In the genomic region with DNA sequence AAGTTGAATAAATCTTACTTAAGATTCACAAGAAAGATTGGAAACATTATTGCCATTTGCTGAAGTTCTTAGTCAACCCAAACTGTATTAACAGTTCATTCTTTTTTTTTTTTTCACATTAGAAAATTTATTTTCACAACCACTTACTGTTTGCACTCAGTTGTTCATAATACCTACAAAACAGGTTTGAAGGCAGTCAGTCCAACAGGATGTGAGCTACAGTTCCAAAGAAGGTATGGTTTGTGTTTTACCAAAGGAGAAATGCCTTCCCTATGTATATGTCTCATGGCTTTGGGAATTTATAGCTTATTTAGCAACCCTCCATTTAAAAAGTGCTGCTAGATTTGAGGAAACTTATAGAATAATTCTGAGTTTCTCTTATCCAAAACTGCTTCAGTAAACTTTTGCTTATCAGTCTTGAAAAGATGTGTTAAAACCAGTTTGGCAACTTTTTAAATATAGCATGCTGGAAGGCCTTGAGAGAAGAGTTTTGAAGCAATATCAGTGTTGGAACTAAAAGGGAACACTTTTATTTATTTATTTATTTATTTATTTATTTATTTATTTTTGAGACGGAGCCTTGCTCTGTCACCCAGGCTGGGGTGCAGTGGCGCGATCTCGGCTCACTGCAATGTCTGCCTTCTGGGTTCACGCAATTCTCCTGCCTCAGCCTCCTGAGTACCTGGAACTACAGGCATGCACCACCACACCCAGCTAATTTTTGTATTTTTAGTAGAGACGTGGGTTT, we compare ENCODE assay signal across 19 cellular contexts. TPM values are rescaled to one million over a fixed set of nuclear protein-coding genes. Genes with fewer than 3 reads are reported as not detected.
A peak's percentile ranks its signal among the peaks of the same experiment; 100 is the strongest.
DNase-seq lines count a peak whose midpoint lies in the region; ATAC-seq and TF ChIP-seq lines count a peak whose summit lies in the region.
"Had no signal": no experiment of that assay in that cellular context is flagged by ENCODE, and none has a peak within 500 bp of the region (broad histone marks: within the 10 kb centered on the region; RNA-seq: fewer than 3 reads in every experiment).

No MANE protein-coding gene starts in this region.

- H4K20me1 ChIP-seq in mammary epithelial cell (ENCODE audit: insufficient read depth, low read length), result no peaks in the 10 kb centered on the region

- peak; percentile 29 for DNase-seq in SIG-M5 treated with dmso at 0.1 percent for 504 hours (lab: John Stamatoyannopoulos, UW; ENCODE audit: unreplicated experiment)
- DNase-seq in SIG-M5 (lab: John Stamatoyannopoulos, UW), result no peak
- DNase-seq in mammary epithelial cell, result peak; percentile 61
- DNase-seq in mucosa of descending colon, result no peak
- DNase-seq in naive thymus-derived CD8-positive, alpha-beta T cell, result no peak
- no peak for DNase-seq in ascending aorta (ENCODE audit: low spot score in 2 of 2)
- DNase-seq in mucosa of gallbladder (ENCODE audit: low spot score), result no peak
- DNase-seq: ACHN; activated CD4-positive, CD25-positive, alpha-beta regulatory T cell treated with anti-CD3 and anti-CD28 coated beads, Interleukin-2, amount 50 U/mL, for 72 hours; activated CD8-positive, alpha-beta memory T cell treated with anti-CD3 and anti-CD28 coated beads, Interleukin-2, amount 50 U/mL, for 4 hours; activated gamma-delta T cell; CD8-positive, alpha-beta T cell; gastrocnemius medialis; NCI-H1105; NCI-H2227 treated with DMSO at 0.1 percent for 48 hours; SHP77; T-helper 17 cell had no signal

- no peak overlapping the region for H3K9ac ChIP-seq in mammary epithelial cell (ENCODE audit: insufficient read depth, low read length)

- peak overlapping the region; percentile 61 for H2AFZ ChIP-seq in mammary epithelial cell (ENCODE audit: low read depth, low read length)

- TF ChIP-seq CTCF in mammary epithelial cell (conservative IDR thresholded peaks at IDR 0.05 in 1 of 2, IDR thresholded peaks at IDR 0.05 in 1 of 2; ENCODE audit: extremely low read depth in 1 of 2, insufficient read depth in 1 of 2, low read depth in 1 of 2, low read length in 2 of 2) (no peak), mucosa of descending colon (IDR thresholded peaks at IDR 0.05) (no peak), ascending aorta (IDR thresholded peaks at IDR 0.05) (no peak)

- H3K36me3 ChIP-seq in mammary epithelial cell (ENCODE audit: insufficient read depth, low read length) (no peaks in the 10 kb centered on the region), mucosa of descending colon (ENCODE audit: low read depth) (no peaks in the 10 kb centered on the region), ascending aorta (no peaks in the 10 kb centered on the region)
- H3K36me3 ChIP-seq: gastrocnemius medialis, HAP-1 had no signal

- no peak overlapping the region for H3K27ac Mint-ChIP-seq in naive thymus-derived CD8-positive, alpha-beta T cell
- H3K27ac Mint-ChIP-seq: CD8-positive, alpha-beta T cell; T-helper 17 cell had no signal

- H3K27me3 Mint-ChIP-seq in naive thymus-derived CD8-positive, alpha-beta T cell, result no peaks in the 10 kb centered on the region
- H3K27me3 Mint-ChIP-seq: T-helper 17 cell had no signal

- ATAC-seq in mucosa of descending colon (peak; percentile 19), GM21526 (IDR thresholded peaks at IDR 0.05; ENCODE audit: low FRiP score, unreplicated experiment) (no peak)
- ATAC-seq in naive thymus-derived CD8-positive, alpha-beta T cell, result no peak
- ATAC-seq: CD8-positive, alpha-beta T cell; gastrocnemius medialis; T-helper 17 cell had no signal

- dilution Hi-C loops in mammary epithelial cell (cut with HindIII; ENCODE audit: low sequenced_read_pairs), result no loop called here

- CTCF ChIA-PET in mammary epithelial cell (lab: Charles Lee; ENCODE audit: low non-redundant PET), result no interaction called here

- in situ Hi-C loops in mammary epithelial cell (cut with MboI; ENCODE audit: low sequenced_read_pairs in 2 of 2), result no loop called here

- intact Hi-C loops in mammary epithelial cell (cut with micrococcal nuclease) (no loop called here), mucosa of descending colon (cut with DNase I, micrococcal nuclease) (no loop called here), ascending aorta (cut with DNase I) (no loop called here)

- BruUV-seq in mammary epithelial cell (replicated peaks; lab: Mats Ljungman, UMichigan), result no TSS peak

- H3K27me3 ChIP-seq in mammary epithelial cell (ENCODE audit: insufficient read depth, low read length) (no peaks in the 10 kb centered on the region), ascending aorta (no peaks in the 10 kb centered on the region)
- H3K27me3 ChIP-seq: gastrocnemius medialis had no signal

- peak overlapping the region; percentile 20 for H3K27ac ChIP-seq in mammary epithelial cell (ENCODE audit: insufficient read depth, low read depth, low read length)
- H3K27ac ChIP-seq in ascending aorta, result no peak overlapping the region

- H3K4me3 ChIP-seq in mammary epithelial cell (replicated peaks in 1 of 3; ENCODE audit: insufficient read depth in 1 of 3, low read depth in 2 of 3, low read length in 3 of 3) (no peak overlapping the region), mucosa of descending colon (no peak overlapping the region), ascending aorta (no peak overlapping the region)
- H3K4me3 ChIP-seq: gastrocnemius medialis, HAP-1 had no signal

- H3K9me3 Mint-ChIP-seq in naive thymus-derived CD8-positive, alpha-beta T cell, result no peaks in the 10 kb centered on the region
- H3K9me3 Mint-ChIP-seq: CD8-positive, alpha-beta T cell had no signal

- POLR2A ChIA-PET in naive thymus-derived CD8-positive, alpha-beta T cell (lab: Charles Lee), result no interaction called here

- peaks cover 0 to 10% (median 4%) of the 10 kb centered on the region in 4 donors for H3K4me1 Mint-ChIP-seq in naive thymus-derived CD8-positive, alpha-beta T cell

- H3K9me3 ChIP-seq in mammary epithelial cell (replicated peaks; ENCODE audit: insufficient read depth, low read length), result no peaks in the 10 kb centered on the region
- no peaks in the 10 kb centered on the region for H3K9me3 ChIP-seq in mucosa of descending colon
- H3K9me3 ChIP-seq in ascending aorta, result no peaks in the 10 kb centered on the region
- H3K9me3 ChIP-seq: gastrocnemius medialis, HAP-1 had no signal

- H3K4me2 ChIP-seq in mammary epithelial cell (ENCODE audit: insufficient read depth, low read depth, low read length), result peak overlapping the region; percentile 53

- no peaks in the 10 kb centered on the region for H3K79me2 ChIP-seq in mammary epithelial cell (ENCODE audit: insufficient read depth, low read length)

- H3K4me3 Mint-ChIP-seq in naive thymus-derived CD8-positive, alpha-beta T cell, result no peak overlapping the region
- H3K4me3 Mint-ChIP-seq: CD8-positive, alpha-beta T cell; T-helper 17 cell had no signal

- WGBS in mammary epithelial cell (ENCODE audit: low coverage, missing lambda C conversion rate), result 87% methylated on average over 6 of the region's 6 CpGs

- no peaks in the 10 kb centered on the region for H3K36me3 Mint-ChIP-seq in naive thymus-derived CD8-positive, alpha-beta T cell
- H3K36me3 Mint-ChIP-seq: CD8-positive, alpha-beta T cell had no signal

- H3K4me1 ChIP-seq in mammary epithelial cell (ENCODE audit: insufficient read depth, low read length) (peaks cover 36% of the 10 kb centered on the region), mucosa of descending colon (ENCODE audit: low read depth) (peaks cover 17% of the 10 kb centered on the region), ascending aorta (no peaks in the 10 kb centered on the region)
- H3K4me1 ChIP-seq: HAP-1 had no signal

RNA-seq across cellular contexts. Expression of a gene that starts 46.8 kb away (rescaled TPM):
- total RNA-seq in mammary epithelial cell (10 to 100 TPM; 25.3 to 39.3 TPM), mucosa of descending colon (10 to 100 TPM; 64.9 to 85.9 (median 74.7) TPM), ascending aorta (48.9 TPM), mucosa of gallbladder (74.3 TPM)
- 3.7 TPM for polyA plus RNA-seq in mammary epithelial cell
- polyA minus RNA-seq in mammary epithelial cell, result 77.1 TPM
- total RNA-seq in naive thymus-derived CD8-positive, alpha-beta T cell, result 10 to 100 TPM; 47.1 to 53.0 TPM
- 1 to 10 TPM; 2.5 to 5.8 (median 5.0) TPM for polyA plus RNA-seq in naive thymus-derived CD8-positive, alpha-beta T cell

Comparison
In these comparisons a context has a peak if more than half of its experiments do, and no peak if none do; other contexts are left out.
1. DNase-seq: peak in SIG-M5 treated with dmso at 0.1 percent for 504 hours (single experiment) and mammary epithelial cell (single experiment); none in SIG-M5 (single experiment), mucosa of descending colon (0 of 3), naive thymus-derived CD8-positive, alpha-beta T cell (0 of 10), ascending aorta (0 of 2) and mucosa of gallbladder (single experiment).